15 cellular contexts compared by ENCODE assay signal in the genomic region with DNA sequence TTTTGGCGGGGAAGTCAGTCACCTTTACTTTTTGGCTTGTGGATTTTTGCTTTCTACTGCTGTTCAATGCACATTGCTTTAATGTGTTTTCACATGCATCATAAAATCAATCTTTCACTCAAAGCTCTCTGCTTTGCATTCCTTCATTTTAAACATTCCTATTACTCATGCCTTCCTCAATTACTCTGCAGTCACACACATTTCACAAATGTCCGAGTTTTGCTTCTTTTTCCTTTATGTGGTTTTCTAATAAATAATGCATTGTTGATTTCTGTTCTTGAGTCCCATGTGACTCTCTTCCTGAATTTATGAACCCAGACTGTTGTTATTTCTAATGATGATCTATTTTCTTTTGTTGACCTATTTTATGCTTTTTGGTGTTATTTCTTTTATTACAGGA.
DNase-seq lines count a peak whose midpoint lies in the region; ATAC-seq and TF ChIP-seq lines count a peak whose summit lies in the region.
"Had no signal": no experiment of that assay in that cellular context is flagged by ENCODE, and none has a peak within 500 bp of the region (broad histone marks: within the 10 kb centered on the region; RNA-seq: fewer than 3 reads in every experiment).

No MANE protein-coding gene starts in this region.

- DNase-seq in EL (peak; percentile 26), adipocyte (ENCODE audit: low read depth) (peak; percentile 46), iris pigment epithelial cell (ENCODE audit: low read depth) (peak; percentile 36), erythroblast (lab: John Stamatoyannopoulos, UW) (no peak), NCI-H1436 (lab: John Stamatoyannopoulos, UW) (no peak)
- DNase-seq: ACHN, COR-L47, NCI-H1105 treated with DMSO at 0.1 percent for 48 hours, NCI-H187, NCI-H2107, NCI-H510A, SHP77 treated with DMSO at 0.1 percent for 48 hours had no signal

- no peak overlapping the region for H3K4me3 ChIP-seq in adipocyte (ENCODE audit: low read length)
- H3K4me3 ChIP-seq: K562 had no signal

- TF ChIP-seq POLR2A in erythroblast (IDR thresholded peaks at IDR 0.05; ENCODE audit: low read length) = no peak

- H3K27me3 ChIP-seq in adipocyte (replicated peaks; ENCODE audit: control insufficient read depth, insufficient read depth, low read length) = peaks cover 13% of the 10 kb centered on the region

- H3K9me3 ChIP-seq in adipocyte (ENCODE audit: control insufficient read depth, low read length) = no peaks in the 10 kb centered on the region

- peaks cover 2% of the 10 kb centered on the region for H3K36me3 ChIP-seq in adipocyte (ENCODE audit: control insufficient read depth, insufficient read depth, low read length, severe bottlenecking)

- ATAC-seq in GM21390 (IDR thresholded peaks at IDR 0.05; ENCODE audit: unreplicated experiment) (no peak), HG02981 (IDR thresholded peaks at IDR 0.05; ENCODE audit: unreplicated experiment) (no peak)
- ATAC-seq: K562 had no signal

- H3K4me1 ChIP-seq in adipocyte (ENCODE audit: control insufficient read depth, insufficient read depth, low read length) = peaks cover 9% of the 10 kb centered on the region

- H3K9ac ChIP-seq in adipocyte (ENCODE audit: low read length) = no peak overlapping the region

Comparison
In these comparisons a context has a peak if more than half of its experiments do, and no peak if none do; other contexts are left out.
1. DNase-seq: peak in EL (single experiment), adipocyte (single experiment) and iris pigment epithelial cell (single experiment); none in erythroblast (0 of 2) and NCI-H1436 (single experiment).